ENCODE assay signal across 36 cellular contexts in the genomic region with DNA sequence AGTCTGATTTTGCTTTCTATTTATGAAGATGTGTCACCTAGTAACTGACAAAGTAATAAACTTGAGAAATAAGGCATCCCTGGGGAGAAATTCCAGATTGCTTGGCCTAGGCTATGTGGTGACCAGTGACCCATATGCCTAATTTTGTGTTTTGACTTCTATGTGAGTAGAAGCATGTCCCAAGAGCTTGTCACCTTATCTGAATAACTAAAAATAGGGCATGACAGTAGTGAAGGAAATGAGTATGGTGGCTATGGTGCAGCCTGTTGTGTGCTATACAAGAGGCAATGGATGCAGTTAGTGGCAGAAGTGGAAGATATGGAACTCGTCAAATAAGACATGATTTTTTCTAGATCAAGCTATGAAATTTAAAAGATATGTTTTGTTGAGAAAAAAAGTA. TPM values are rescaled to one million over a fixed set of nuclear protein-coding genes. Genes with fewer than 3 reads are reported as not detected.
"Had no signal": no experiment of that assay in that cellular context is flagged by ENCODE, and none has a peak within 500 bp of the region (broad histone marks: within the 10 kb centered on the region; RNA-seq: fewer than 3 reads in every experiment).

No MANE protein-coding gene starts in this region.

- H3K4me3 ChIP-seq: MG63 had no signal

- H3K27me3 ChIP-seq: MG63 had no signal

- H3K27ac ChIP-seq: KMS-11 had no signal

- H3K36me3 ChIP-seq: MG63 had no signal

- H3K4me2 ChIP-seq: KMS-11 had no signal

- DNase-seq: Karpas-422, Kasumi-1, KG1, MG63, MM.1S, MV-4-11, NCI-H1048, NCI-H1092, NCI-H1092 treated with DMSO at 0.1 percent for 48 hours, NCI-H1105, NCI-H1105 treated with DMSO at 0.1 percent for 48 hours, NCI-H1417, NCI-H1417 treated with DMSO at 0.1 percent for 48 hours, NCI-H1436, NCI-H1436 treated with DMSO at 0.1 percent for 48 hours, NCI-H146, NCI-H1694, NCI-H1694 treated with DMSO at 0.1 percent for 48 hours, NCI-H187, NCI-H187 treated with DMSO at 0.1 percent for 48 hours, NCI-H1930, NCI-H2029, NCI-H2029 treated with DMSO at 0.1 percent for 48 hours, NCI-H2081, NCI-H2081 treated with DMSO at 0.1 percent for 48 hours, NCI-H2107, NCI-H2171, NCI-H2171 treated with DMSO at 0.1 percent for 48 hours, NCI-H2227 treated with DMSO at 0.1 percent for 48 hours, NCI-H226, NCI-H345, NCI-H446, NCI-H446 treated with DMSO at 0.1 percent for 48 hours had no signal

- H3K9me3 ChIP-seq: MG63 had no signal

- H3K9ac ChIP-seq: KMS-11 had no signal

RNA-seq across cellular contexts. Expression of a gene that starts 15.3 kb away (rescaled TPM):
- total RNA-seq: M059J, MCF 10A had no signal
